ENCODE assay signal across 8 cellular contexts in the genomic region with DNA sequence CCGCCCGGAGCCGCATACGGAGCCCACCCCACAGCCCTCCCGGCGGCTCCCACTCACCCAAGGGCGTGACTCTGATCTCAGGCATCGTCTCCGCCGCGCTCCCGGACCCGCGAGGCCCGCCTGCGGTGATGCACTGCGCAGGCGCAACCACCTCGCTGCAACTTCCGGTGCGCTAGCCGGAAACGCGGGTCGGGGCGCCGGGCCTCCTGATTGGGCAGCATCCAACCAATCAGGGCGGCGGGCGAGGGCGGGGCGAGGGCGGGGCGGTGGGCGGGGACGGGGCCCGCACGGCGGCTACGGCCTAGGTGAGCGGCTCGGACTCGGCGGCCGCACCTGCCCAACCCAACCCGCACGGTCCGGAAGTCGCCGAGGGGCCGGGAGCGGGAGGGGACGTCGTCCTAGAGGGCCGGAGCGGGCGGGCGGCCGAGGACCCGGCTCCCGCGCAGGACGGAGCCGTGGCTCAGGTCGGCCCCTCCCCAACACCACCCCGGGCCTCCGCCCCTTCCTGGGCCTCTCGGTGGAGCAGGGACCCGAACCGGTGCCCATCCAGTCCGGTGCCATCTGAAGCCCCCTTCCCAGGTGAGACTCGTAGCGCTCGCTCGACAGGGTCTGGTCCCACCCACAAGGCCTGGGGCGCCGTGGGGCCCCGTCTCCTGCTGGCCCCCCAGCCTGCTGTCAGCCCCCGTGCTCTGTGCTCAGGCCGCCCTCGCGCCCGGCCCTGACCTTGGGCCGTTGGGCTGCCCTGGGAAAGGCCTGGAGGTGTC. TPM values are rescaled to one million over a fixed set of nuclear protein-coding genes. Genes with fewer than 3 reads are reported as not detected.
A peak's percentile ranks its signal among the peaks of the same experiment; 100 is the strongest.
DNase-seq lines count a peak whose midpoint lies in the region; TF ChIP-seq lines count a peak whose summit lies in the region.

A gene (plus strand): TSS at position 279 of the 764 bp plus-strand sequence. CDS start 2,109 bp downstream, outside the sequence.
A gene (minus strand): TSS at position 137 of the 764 bp plus-strand sequence. CDS start 52 bp downstream, at position 85.

- H3K9me3 Mint-ChIP-seq in HFFc6 (peaks cover 2% of the 10 kb centered on the region), type B pancreatic cell (no peaks in the 10 kb centered on the region)

- peak; percentile 79 for TF ChIP-seq POLR2A in NB4 (IDR thresholded peaks at IDR 0.05; ENCODE audit: extremely low read depth, insufficient read length)

- peaks cover 10% of the 10 kb centered on the region for H3K36me3 ChIP-seq in adipocyte (ENCODE audit: control insufficient read depth, insufficient read depth, low read length, severe bottlenecking)

- DNase-seq in GM10266 (ENCODE audit: extremely low spot score) (peak; percentile 100), HFFc6 (peak; percentile 89), NB4 (ENCODE audit: low read depth) (peak; percentile 91), T follicular helper cell (ENCODE audit: low read depth) (peak; percentile 95), adipocyte (ENCODE audit: low read depth) (peak; percentile 98), cardiac septum (ENCODE audit: low spot score) (peak; percentile 97), posterior cingulate gyrus (peak; percentile 89 to 98 (median 93)), type B pancreatic cell (ENCODE audit: extremely low spot score, unreplicated experiment) (peak; percentile 98)

- H3K9ac ChIP-seq in adipocyte (ENCODE audit: low read length) = peak within 1 kb of the TSS; percentile 93

- H3K4me3 ChIP-seq in NB4 (ENCODE audit: low read depth, low read length) = peak within 1 kb of the TSS; percentile 71
- H3K4me3 ChIP-seq in adipocyte (ENCODE audit: low read length) = peak within 1 kb of the TSS; percentile 85

- H3K27me3 ChIP-seq in adipocyte (replicated peaks; ENCODE audit: control insufficient read depth, insufficient read depth, low read length) = no peaks in the 10 kb centered on the region

- H3K36me3 Mint-ChIP-seq in HFFc6 (ENCODE audit: low read depth) (peaks cover 5% of the 10 kb centered on the region; the same call in 1 of the 2 replicates), type B pancreatic cell (no peaks in the 10 kb centered on the region)

- H3K4me1 ChIP-seq in adipocyte (ENCODE audit: control insufficient read depth, insufficient read depth, low read length) = peaks cover 27% of the 10 kb centered on the region

- peaks cover 31% of the 10 kb centered on the region for H3K4me1 Mint-ChIP-seq in HFFc6 (ENCODE audit: low read depth)
- peaks cover 11% of the 10 kb centered on the region for H3K4me1 Mint-ChIP-seq in type B pancreatic cell (ENCODE audit: unreplicated experiment)

- H3K4me3 Mint-ChIP-seq in HFFc6 (peak within 1 kb of the TSS; percentile 90), type B pancreatic cell (peak within 1 kb of the TSS; percentile 92)

- H3K27ac Mint-ChIP-seq in HFFc6 (peak within 1 kb of the TSS; percentile 83), type B pancreatic cell (peak within 1 kb of the TSS; percentile 85)

- H3K27me3 Mint-ChIP-seq in HFFc6 (ENCODE audit: insufficient read depth) = peaks cover 19% of the 10 kb centered on the region
- H3K27me3 Mint-ChIP-seq in type B pancreatic cell = no peaks in the 10 kb centered on the region

- intact Hi-C loops in cardiac septum (cut with DNase I) = loop anchor here (2.0 kb wide), 1 partner anchor 22 kb away; no protein-coding TSS in a partner anchor
- intact Hi-C loops in posterior cingulate gyrus (cut with DNase I) = loop anchor here (2.0 kb wide), 1 partner anchor 16 kb away; a partner anchor contains a TSS

- H3K9me3 ChIP-seq in adipocyte (ENCODE audit: control insufficient read depth, low read length) = no peaks in the 10 kb centered on the region

- TF ChIP-seq CTCF in GM10266 (IDR thresholded peaks at IDR 0.05; ENCODE audit: control insufficient read depth, insufficient read depth, low read depth, missing control alignments) (no peak), HFFc6 (IDR thresholded peaks at IDR 0.05) (no peak), NB4 (IDR thresholded peaks at IDR 0.05; ENCODE audit: low read depth, low read length) (no peak), type B pancreatic cell (conservative IDR thresholded peaks at IDR 0.05) (no peak)

RNA-seq across cellular contexts. Expression of the first gene that starts in this region (rescaled TPM):
- 10 to 100 TPM; 24.6 to 31.5 (median 26.6) TPM for total RNA-seq in HFFc6 (2021; fragmentation: NEBNext Ultra II Directional; extraction: Animal tissue kit (Norgen Biotek cat#: 25700))
- total RNA-seq in cardiac septum (50.2 TPM), type B pancreatic cell (ENCODE audit: low replicate concordance) (24.2 and 28.5 TPM in 2 replicates)

RNA-seq across cellular contexts. Expression of the second gene that starts in this region (rescaled TPM):
- total RNA-seq in HFFc6 (2021; fragmentation: NEBNext Ultra II Directional; extraction: Animal tissue kit (Norgen Biotek cat#: 25700)) = 10 to 100 TPM; 65.6 to 78.3 (median 69.8) TPM
- 73.8 TPM for total RNA-seq in cardiac septum
- total RNA-seq in type B pancreatic cell (ENCODE audit: low replicate concordance) = 127 and 138 TPM in 2 replicates

Comparison
In these comparisons a context has a peak if more than half of its experiments do, and no peak if none do; other contexts are left out.
1. Peak in every context shown above with its lines: DNase-seq and H3K4me3 ChIP-seq.